In genomic region chr7:30920021-30920583, GRCh38 we compare ENCODE assay signal across 1 cellular context.
TF ChIP-seq lines count a peak whose summit lies in the region.

No MANE protein-coding gene starts in this region.

TF ChIP-seq in HepG2, 621 proteins besides CTCF, POLR2A, EP300 and RAD21:
- TF ChIP-seq TFE3 (CRISPR knock-in tag; IDR thresholded peaks at IDR 0.05) (no peak), ZBTB7A (CRISPR knock-in tag; IDR thresholded peaks at IDR 0.05) (no peak), SIX1 (CRISPR knock-in tag; IDR thresholded peaks at IDR 0.05; ENCODE audit: borderline replicate concordance) (no peak), SCMH1 (CRISPR knock-in tag; IDR thresholded peaks at IDR 0.05; ENCODE audit: borderline replicate concordance) (no peak), SMAD1 (CRISPR knock-in tag; IDR thresholded peaks at IDR 0.05; ENCODE audit: borderline replicate concordance, low read depth) (no peak), TEAD2 (CRISPR knock-in tag; IDR thresholded peaks at IDR 0.05) (no peak), NCOA2 (CRISPR knock-in tag; IDR thresholded peaks at IDR 0.05) (no peak), BRD4 (CRISPR knock-in tag; IDR thresholded peaks at IDR 0.05) (no peak), ZNF784 (CRISPR knock-in tag; IDR thresholded peaks at IDR 0.05; ENCODE audit: borderline replicate concordance) (no peak), XBP1 (CRISPR knock-in tag; IDR thresholded peaks at IDR 0.05) (no peak), ZNF251 (CRISPR knock-in tag; IDR thresholded peaks at IDR 0.05) (no peak), HNF1B (CRISPR knock-in tag; IDR thresholded peaks at IDR 0.05) (no peak), MTF2 (CRISPR knock-in tag; IDR thresholded peaks at IDR 0.05; ENCODE audit: borderline replicate concordance) (no peak), NFIB (CRISPR knock-in tag; IDR thresholded peaks at IDR 0.05; ENCODE audit: borderline replicate concordance) (no peak), ZNF850 (CRISPR knock-in tag; conservative IDR thresholded peaks at IDR 0.05) (no peak), ATRX (CRISPR knock-in tag; IDR thresholded peaks at IDR 0.05; ENCODE audit: borderline replicate concordance) (no peak), MED13 (CRISPR knock-in tag; IDR thresholded peaks at IDR 0.05) (no peak), ZNF501 (CRISPR knock-in tag; IDR thresholded peaks at IDR 0.05) (no peak), ZNF670 (CRISPR knock-in tag; IDR thresholded peaks at IDR 0.05; ENCODE audit: borderline replicate concordance) (no peak), ZNF775 (CRISPR knock-in tag; IDR thresholded peaks at IDR 0.05; ENCODE audit: borderline replicate concordance) (no peak)
